1 cellular context compared by ENCODE assay signal in the genomic region with DNA sequence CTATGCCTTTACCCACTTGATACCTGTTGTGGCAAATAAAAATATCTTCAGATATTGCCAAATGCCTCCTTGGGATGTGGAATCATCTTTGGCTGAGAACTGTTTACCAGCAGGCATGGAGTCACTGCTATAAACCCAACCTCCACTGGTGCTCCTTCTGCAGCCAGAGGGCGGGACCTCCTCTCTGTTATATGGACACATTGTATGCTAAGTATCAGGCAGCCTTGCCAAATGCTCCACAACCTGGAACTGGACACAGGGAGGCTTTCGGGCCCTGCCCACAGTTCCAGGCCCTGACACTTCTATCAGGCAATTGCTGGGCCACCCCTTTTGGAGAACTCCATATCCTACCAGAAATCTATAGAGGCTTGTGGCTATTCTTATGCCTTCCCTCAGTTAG.
TF ChIP-seq lines count a peak whose summit lies in the region.

No MANE protein-coding gene starts in this region.

TF ChIP-seq in HepG2, 621 proteins besides CTCF, POLR2A, EP300 and RAD21:
- TF ChIP-seq POLR2AphosphoS2 (IDR thresholded peaks at IDR 0.05; ENCODE audit: low read depth, low read length), result no peak
- TF ChIP-seq ZNF670 (CRISPR knock-in tag; IDR thresholded peaks at IDR 0.05; ENCODE audit: borderline replicate concordance), result no peak
- TF ChIP-seq, protein P1, sequence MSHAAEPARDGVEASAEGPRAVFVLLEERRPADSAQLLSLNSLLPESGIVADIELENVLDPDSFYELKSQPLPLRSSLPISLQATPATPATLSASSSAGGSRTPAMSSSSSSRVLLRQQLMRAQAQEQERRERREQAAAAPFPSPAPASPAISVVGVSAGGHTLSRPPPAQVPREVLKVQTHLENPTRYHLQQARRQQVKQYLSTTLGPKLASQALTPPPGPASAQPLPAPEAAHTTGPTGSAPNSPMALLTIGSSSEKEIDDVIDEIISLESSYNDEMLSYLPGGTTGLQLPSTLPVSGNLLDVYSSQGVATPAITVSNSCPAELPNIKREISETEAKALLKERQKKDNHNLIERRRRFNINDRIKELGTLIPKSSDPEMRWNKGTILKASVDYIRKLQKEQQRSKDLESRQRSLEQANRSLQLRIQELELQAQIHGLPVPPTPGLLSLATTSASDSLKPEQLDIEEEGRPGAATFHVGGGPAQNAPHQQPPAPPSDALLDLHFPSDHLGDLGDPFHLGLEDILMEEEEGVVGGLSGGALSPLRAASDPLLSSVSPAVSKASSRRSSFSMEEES (CRISPR knock-in tag; IDR thresholded peaks at IDR 0.05), result no peak
- no peak for TF ChIP-seq GTF3A (CRISPR knock-in tag; conservative IDR thresholded peaks at IDR 0.05)
- no peak for TF ChIP-seq MYC (CRISPR knock-in tag; IDR thresholded peaks at IDR 0.05; ENCODE audit: borderline replicate concordance)
- TF ChIP-seq STAT5B (CRISPR knock-in tag; IDR thresholded peaks at IDR 0.05), result no peak
- TF ChIP-seq PHF5A (CRISPR knock-in tag; IDR thresholded peaks at IDR 0.05; ENCODE audit: low read depth, unreplicated experiment), result no peak
- no peak for TF ChIP-seq MTF1 (CRISPR knock-in tag; IDR thresholded peaks at IDR 0.05)
- no peak for TF ChIP-seq ZNF546 (CRISPR knock-in tag; conservative IDR thresholded peaks at IDR 0.05)
- TF ChIP-seq, protein P2, sequence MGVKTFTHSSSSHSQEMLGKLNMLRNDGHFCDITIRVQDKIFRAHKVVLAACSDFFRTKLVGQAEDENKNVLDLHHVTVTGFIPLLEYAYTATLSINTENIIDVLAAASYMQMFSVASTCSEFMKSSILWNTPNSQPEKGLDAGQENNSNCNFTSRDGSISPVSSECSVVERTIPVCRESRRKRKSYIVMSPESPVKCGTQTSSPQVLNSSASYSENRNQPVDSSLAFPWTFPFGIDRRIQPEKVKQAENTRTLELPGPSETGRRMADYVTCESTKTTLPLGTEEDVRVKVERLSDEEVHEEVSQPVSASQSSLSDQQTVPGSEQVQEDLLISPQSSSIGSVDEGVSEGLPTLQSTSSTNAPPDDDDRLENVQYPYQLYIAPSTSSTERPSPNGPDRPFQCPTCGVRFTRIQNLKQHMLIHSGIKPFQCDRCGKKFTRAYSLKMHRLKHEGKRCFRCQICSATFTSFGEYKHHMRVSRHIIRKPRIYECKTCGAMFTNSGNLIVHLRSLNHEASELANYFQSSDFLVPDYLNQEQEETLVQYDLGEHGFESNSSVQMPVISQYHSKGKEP (CRISPR knock-in tag; IDR thresholded peaks at IDR 0.05), result no peak
- TF ChIP-seq ZBTB20 (CRISPR knock-in tag; IDR thresholded peaks at IDR 0.05; ENCODE audit: borderline replicate concordance, low read depth), result no peak
- TF ChIP-seq FOXA3 (CRISPR knock-in tag; IDR thresholded peaks at IDR 0.05), result no peak
- no peak for TF ChIP-seq NPAS2 (CRISPR knock-in tag; IDR thresholded peaks at IDR 0.05; ENCODE audit: borderline replicate concordance)
- no peak for TF ChIP-seq ZNF350 (CRISPR knock-in tag; IDR thresholded peaks at IDR 0.05; ENCODE audit: borderline replicate concordance, low read depth)
- no peak for TF ChIP-seq POLR2G (IDR thresholded peaks at IDR 0.05; ENCODE audit: low read depth, low read length)
- no peak for TF ChIP-seq MTA1 (CRISPR knock-in tag; IDR thresholded peaks at IDR 0.05; ENCODE audit: borderline replicate concordance)
